8 cellular contexts compared by ENCODE assay signal in genomic region chr13:113216165-113217056, GRCh38. TPM values are rescaled to one million over a fixed set of nuclear protein-coding genes. Genes with fewer than 3 reads are reported as not detected.
A peak's percentile ranks its signal among the peaks of the same experiment; 100 is the strongest.
DNase-seq lines count a peak whose midpoint lies in the region; ATAC-seq and TF ChIP-seq lines count a peak whose summit lies in the region.

No MANE protein-coding gene starts in this region.

- DNase-seq in AG10803 (ENCODE audit: low read depth) (peak; percentile 62), HPDE6-E6E7 (ENCODE audit: extremely low spot score) (peak; percentile 85), iPS DF 6.9 (ENCODE audit: low read depth, low spot score) (no peak), suprapubic skin (ENCODE audit: low spot score in 2 of 2) (no peak), hepatic stellate cell (ENCODE audit: low spot score) (no peak), NCI-H446 treated with DMSO at 0.1 percent for 48 hours (lab: John Stamatoyannopoulos, UW) (no peak)

- H3K27me3 ChIP-seq in iPS DF 6.9 (ENCODE audit: control insufficient read depth, insufficient read depth, low read length): no peaks in the 10 kb centered on the region
- no peaks in the 10 kb centered on the region for H3K27me3 ChIP-seq in suprapubic skin

- H3K9me3 ChIP-seq in iPS DF 6.9 (ENCODE audit: control insufficient read depth, insufficient read depth, low read length) (no peaks in the 10 kb centered on the region), suprapubic skin (no peaks in the 10 kb centered on the region)

- no peak for TF ChIP-seq EP300 in suprapubic skin (IDR thresholded peaks at IDR 0.05)

- H3K4me3 ChIP-seq in AG10803 (ENCODE audit: low read length): no peak overlapping the region
- H3K4me3 ChIP-seq in iPS DF 6.9 (ENCODE audit: low read length): no peak overlapping the region
- no peak overlapping the region for H3K4me3 ChIP-seq in suprapubic skin

- H3K27ac ChIP-seq in VCaP: peak overlapping the region; percentile 34; the same call in 1 of the 2 replicates
- H3K27ac ChIP-seq in iPS DF 6.9 (ENCODE audit: low read length): peak overlapping the region; percentile 27
- peak overlapping the region; percentile 6 for H3K27ac ChIP-seq in suprapubic skin

- H3K36me3 ChIP-seq in iPS DF 6.9 (ENCODE audit: control insufficient read depth, insufficient read depth, low read length) (peaks cover 18% of the 10 kb centered on the region), suprapubic skin (peaks cover 13% of the 10 kb centered on the region)

- ATAC-seq in GM19463 (IDR thresholded peaks at IDR 0.05; ENCODE audit: unreplicated experiment): no peak

- no CpG with 5 or more reads among the region's 8 CpGs for WGBS in iPS DF 6.9 (ENCODE audit: insufficient coverage, insufficient read length)
- 36% methylated on average over 8 of the region's 8 CpGs for WGBS in suprapubic skin

- no peak for TF ChIP-seq CTCF in AG10803 (conservative IDR thresholded peaks at IDR 0.05; ENCODE audit: low read length)
- no peak for TF ChIP-seq CTCF in VCaP (conservative IDR thresholded peaks at IDR 0.05)
- no peak for TF ChIP-seq CTCF in suprapubic skin (IDR thresholded peaks at IDR 0.05)

- TF ChIP-seq POLR2A in suprapubic skin (IDR thresholded peaks at IDR 0.05): no peak

- H3K4me1 ChIP-seq in iPS DF 6.9 (ENCODE audit: control insufficient read depth, insufficient read depth, low read length): peaks cover 1% of the 10 kb centered on the region; the same call in 1 of the 2 replicates
- peaks cover 46% of the 10 kb centered on the region for H3K4me1 ChIP-seq in suprapubic skin

RNA-seq across cellular contexts. Expression of gene CUL4A, which starts 7.0 kb away (rescaled TPM):
- total RNA-seq in suprapubic skin: 100 to 1,000 TPM in 3 of 4 donors, 10 to 100 TPM in 1; 95.6 to 221 (median 119) TPM

RNA-seq across cellular contexts. Expression of gene PCID2, which starts 7.9 kb away (rescaled TPM):
- 10 to 100 TPM; 33.2 to 99.5 (median 49.5) TPM for total RNA-seq in suprapubic skin

RNA-seq across cellular contexts. Expression of gene PROZ, which starts 58.0 kb away (rescaled TPM):
- not detected for total RNA-seq in suprapubic skin

Comparison
In these comparisons a context has a peak if more than half of its experiments do, and no peak if none do; other contexts are left out.
1. DNase-seq: peak in AG10803 (single experiment) and HPDE6-E6E7 (single experiment); none in iPS DF 6.9 (single experiment), suprapubic skin (0 of 2), hepatic stellate cell (single experiment) and NCI-H446 treated with DMSO at 0.1 percent for 48 hours (single experiment).
2. Peak in every context shown above with its lines, with median percentiles within 50 percentile points of each other: H3K27ac ChIP-seq.